ENCODE assay signal across 9 cellular contexts in genomic region chr2:186716004-186716403, GRCh38. TPM values are rescaled to one million over a fixed set of nuclear protein-coding genes. Genes with fewer than 3 reads are reported as not detected.
"Had no signal": no experiment of that assay in that cellular context is flagged by ENCODE, and none has a peak within 500 bp of the region (broad histone marks: within the 10 kb centered on the region; RNA-seq: fewer than 3 reads in every experiment).

No MANE protein-coding gene starts in this region.

- H3K27ac ChIP-seq: GM23248 had no signal

- H3K4me3 ChIP-seq: GM23248, HAP-1, K562 had no signal

- DNase-seq: GM23248, H7, HFFc6, IMR-90, KG1 had no signal

- H3K27ac Mint-ChIP-seq: HFFc6 had no signal

- H3K36me3 ChIP-seq: HAP-1 had no signal

- ATAC-seq: HCT116, K562 had no signal

- H3K9me3 Mint-ChIP-seq: HFFc6 had no signal

- H3K4me3 Mint-ChIP-seq: HFFc6 had no signal

- H3K9me3 ChIP-seq: HAP-1 had no signal

- H2AFZ ChIP-seq: GM23248 had no signal

- H3K9ac ChIP-seq: GM23248 had no signal

RNA-seq across cellular contexts. Expression of gene FAM171B, which starts 22.1 kb away (rescaled TPM):
- total RNA-seq: HT-29 had no signal
